ENCODE assay signal across 8 cellular contexts in genomic region chr12:121793836-121794531, GRCh38.
DNase-seq lines count a peak whose midpoint lies in the region; ATAC-seq lines count a peak whose summit lies in the region.

No MANE protein-coding gene starts in this region.

- DNase-seq in ACHN (peak; percentile 98), NCI-H345 treated with DMSO at 0.1 percent for 48 hours (lab: John Stamatoyannopoulos, UW; ENCODE audit: unreplicated experiment) (peak; percentile 67), cerebellar cortex (ENCODE audit: low spot score) (peak; percentile 92), kidney tubule cell (ENCODE audit: low spot score) (peak; percentile 95)
- DNase-seq in stimulated activated CD4-positive, alpha-beta T cell treated with anti-CD3 and anti-CD28 coated beads, Interleukin-1b, Interleukin-23, amount 100 ng/mL, for 4 hours (ENCODE audit: low read depth in 2 of 2): peak; percentile 92 to 94

- in situ Hi-C loops in ACHN (cut with HindIII; ENCODE audit: low pct_ligation_motif_present, low pct_unique_long_range_greater_than_20kb, low sequenced_read_pairs): no loop called here

- ATAC-seq in GM18861 (IDR thresholded peaks at IDR 0.05; ENCODE audit: unreplicated experiment) (peak; percentile 47), HG03095 (IDR thresholded peaks at IDR 0.05; ENCODE audit: unreplicated experiment) (peak; percentile 42)
- peak; percentile 67 to 72 for ATAC-seq in activated CD4-positive, CD25-positive, alpha-beta regulatory T cell treated with anti-CD3 and anti-CD28 coated beads, Interleukin-2, amount 50 U/mL, for 24 hours

Comparison
In these comparisons a context has a peak if more than half of its experiments do, and no peak if none do; other contexts are left out.
1. Peak in every context shown above with its lines: DNase-seq and ATAC-seq.